1 cellular context compared by ENCODE assay signal in genomic region chr2:207528980-207529329, GRCh38.
TF ChIP-seq lines count a peak whose summit lies in the region.

No MANE protein-coding gene starts in this region.

TF ChIP-seq in K562, 482 proteins besides CTCF, POLR2A, EP300 and RAD21 (continued from another document):
- TF ChIP-seq ZBTB49 (CRISPR knock-in tag; IDR thresholded peaks at IDR 0.05; ENCODE audit: borderline replicate concordance) (no peak), STAT5A (IDR thresholded peaks at IDR 0.05; ENCODE audit: borderline replicate concordance, low read length) (no peak), ZNF282 (CRISPR knock-in tag; IDR thresholded peaks at IDR 0.05) (no peak), CREM (IDR thresholded peaks at IDR 0.05; ENCODE audit: low read depth) (no peak), CTCFL (IDR thresholded peaks at IDR 0.05; ENCODE audit: borderline replicate concordance, insufficient read depth, low read depth, low read length, poor library complexity, severe bottlenecking) (peak; percentile 28), MGA (IDR thresholded peaks at IDR 0.05) (0 out of 2 replicates have a peak, but pooled peaks have one; percentile 27), TAF1 (IDR thresholded peaks at IDR 0.05; ENCODE audit: control insufficient read depth, extremely low read depth, insufficient read depth, low read length, severe bottlenecking) (peak; percentile 32), ZNF699 (CRISPR knock-in tag; IDR thresholded peaks at IDR 0.05; ENCODE audit: insufficient replicate concordance) (no peak), PHF21A (IDR thresholded peaks at IDR 0.05; ENCODE audit: borderline replicate concordance, low read depth) (no peak), HMGN3 (IDR thresholded peaks at IDR 0.05; ENCODE audit: borderline replicate concordance, extremely low read depth, insufficient read length, low read depth, low read length) (no peak), TFAP4 (CRISPR knock-in tag; IDR thresholded peaks at IDR 0.05; ENCODE audit: borderline replicate concordance) (0 out of 2 replicates have a peak, but pooled peaks have one; percentile 2), RBM17 (IDR thresholded peaks at IDR 0.05; ENCODE audit: borderline replicate concordance, low read depth, low read length) (no peak), ZNF212 (CRISPR knock-in tag; IDR thresholded peaks at IDR 0.05) (no peak), ZNF165 (CRISPR knock-in tag; IDR thresholded peaks at IDR 0.05; ENCODE audit: borderline replicate concordance) (0 out of 2 replicates have a peak, but pooled peaks have one; percentile 46), HOXB6 (CRISPR knock-in tag; IDR thresholded peaks at IDR 0.05; ENCODE audit: borderline replicate concordance) (no peak), ZBTB9 (CRISPR knock-in tag; IDR thresholded peaks at IDR 0.05) (no peak), LCOR (CRISPR knock-in tag; IDR thresholded peaks at IDR 0.05) (0 out of 2 replicates have a peak, but pooled peaks have one; percentile 32), ZNF408 (CRISPR knock-in tag; IDR thresholded peaks at IDR 0.05; ENCODE audit: low read depth) (no peak)
